Comparison of ENCODE assay signal across 30 cellular contexts in genomic region chr16:71972356-71972755, GRCh38. TPM values are rescaled to one million over a fixed set of nuclear protein-coding genes. Genes with fewer than 3 reads are reported as not detected.
"Had no signal": no experiment of that assay in that cellular context is flagged by ENCODE, and none has a peak within 500 bp of the region (broad histone marks: within the 10 kb centered on the region; RNA-seq: fewer than 3 reads in every experiment).

No MANE protein-coding gene starts in this region.

- DNase-seq: activated effector memory CD4-positive, alpha-beta T cell treated with anti-CD3 and anti-CD28 coated beads, Interleukin-2, amount 50 U/mL, for 16 hours; activated effector memory CD4-positive, alpha-beta T cell treated with Interleukin-2 at 50 U/mL for 16 hours; activated gamma-delta T cell; activated gamma-delta T cell treated with Interleukin-2 at 50 U/mL for 16 hours; activated naive CD4-positive, alpha-beta T cell; activated naive CD4-positive, alpha-beta T cell treated with anti-CD3 and anti-CD28 coated beads for 36 hours; activated naive CD4-positive, alpha-beta T cell treated with anti-CD3 and anti-CD28 coated beads, Interleukin-2, amount 10 ng/mL, durations not matched to agents 7 days and 5 days; activated naive CD4-positive, alpha-beta T cell treated with anti-CD3 and anti-CD28 coated beads, Interleukin-2, amount 50 U/mL, for 16 hours; activated naive CD4-positive, alpha-beta T cell treated with Interleukin-2 at 50 U/mL for 16 hours; activated naive CD8-positive, alpha-beta T cell treated with anti-CD3 and anti-CD28 coated beads for 36 hours; activated naive CD8-positive, alpha-beta T cell treated with anti-CD3 and anti-CD28 coated beads, Interleukin-2, amount 10 ng/mL, durations not matched to agents 7 days and 5 days; activated naive CD8-positive, alpha-beta T cell treated with anti-CD3 and anti-CD28 coated beads, Interleukin-2, amount 50 U/mL, for 24 hours; activated T-cell treated with anti-CD3 and anti-CD28 coated beads, Interleukin-2, amount 50 U/mL, for 1 hour; activated T-cell treated with anti-CD3 and anti-CD28 coated beads, Interleukin-2, amount 50 U/mL, for 24 hours; activated T-cell treated with anti-CD3 and anti-CD28 coated beads, Interleukin-2, amount 50 U/mL, for 4 hours; activated T-cell treated with anti-CD3 and anti-CD28 coated beads, Interleukin-2, amount 50 U/mL, for 48 hours; activated T-cell treated with anti-CD3 and anti-CD28 coated beads, Interleukin-2, amount 50 U/mL, for 72 hours; adrenal gland; amniotic stem cell; amygdala; anterior cingulate cortex; aorta; body of pancreas; brain microvascular endothelial cell; caudate nucleus; central memory CD4-positive, alpha-beta T cell; cerebellar nuclear complex had no signal

- H3K27me3 ChIP-seq: adrenal gland, ascending aorta, body of pancreas, brain microvascular endothelial cell, breast epithelium, cardiac muscle cell had no signal

- H3K27ac ChIP-seq: adrenal gland, ascending aorta, body of pancreas, brain microvascular endothelial cell, breast epithelium, cardiac muscle cell had no signal

- H3K4me1 ChIP-seq: adrenal gland, ascending aorta, body of pancreas, breast epithelium had no signal

- H3K9me3 ChIP-seq: adrenal gland, ascending aorta, body of pancreas, breast epithelium had no signal

- H3K4me3 ChIP-seq: adrenal gland, ascending aorta, body of pancreas, breast epithelium, cardiac muscle cell had no signal

- H3K36me3 ChIP-seq: adrenal gland, ascending aorta, brain microvascular endothelial cell, breast epithelium, cardiac muscle cell had no signal

RNA-seq across cellular contexts. Expression of gene PKD1L3, which starts 27.8 kb away (rescaled TPM):
- polyA plus RNA-seq: cardiac muscle cell had no signal
